ENCODE assay signal across 22 cellular contexts in the genomic region with DNA sequence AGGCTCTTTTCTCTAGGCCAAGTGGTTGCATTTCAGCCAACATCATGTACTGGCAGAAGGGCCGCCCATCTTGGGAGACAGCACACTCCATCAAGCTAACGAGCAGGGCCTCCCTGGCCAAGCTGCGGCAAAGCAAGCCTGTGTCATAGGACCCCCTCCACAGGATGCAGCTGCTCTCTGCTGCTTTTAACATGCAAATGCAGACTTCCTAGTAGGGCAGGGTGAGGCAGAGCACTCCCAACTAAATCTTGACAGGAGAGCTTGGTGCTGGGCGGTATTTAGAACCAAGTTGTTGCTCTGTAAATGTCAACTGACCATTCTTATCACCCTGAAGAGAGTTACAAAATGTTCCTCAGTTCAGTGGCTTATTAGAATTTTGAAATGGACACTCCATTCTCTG. TPM values are rescaled to one million over a fixed set of nuclear protein-coding genes. Genes with fewer than 3 reads are reported as not detected.
A peak's percentile ranks its signal among the peaks of the same experiment; 100 is the strongest.
DNase-seq lines count a peak whose midpoint lies in the region; ATAC-seq and TF ChIP-seq lines count a peak whose summit lies in the region.
"Had no signal": no experiment of that assay in that cellular context is flagged by ENCODE, and none has a peak within 500 bp of the region (broad histone marks: within the 10 kb centered on the region; RNA-seq: fewer than 3 reads in every experiment).

No MANE protein-coding gene starts in this region.

- peaks cover 6% of the 10 kb centered on the region for H3K4me1 ChIP-seq in iPS DF 6.9 (ENCODE audit: control insufficient read depth, insufficient read depth, low read length)
- H3K4me1 ChIP-seq: gastroesophageal sphincter, parathyroid adenoma had no signal

- TF ChIP-seq CTCF in chondrocyte (IDR thresholded peaks at IDR 0.05), result no peak

- no peaks in the 10 kb centered on the region for H3K27me3 ChIP-seq in iPS DF 6.9 (ENCODE audit: control insufficient read depth, insufficient read depth, low read length)
- H3K27me3 ChIP-seq: gastroesophageal sphincter had no signal

- DNase-seq in NCI-H2081 (lab: John Stamatoyannopoulos, UW), result peak; percentile 19 to 61
- DNase-seq in NCI-H2081 treated with DMSO at 0.1 percent for 48 hours (lab: John Stamatoyannopoulos, UW), result no peak
- DNase-seq in chondrocyte (ENCODE audit: low spot score), result no peak
- peak; percentile 39 for DNase-seq in iPS DF 6.9 (ENCODE audit: low read depth, low spot score)
- DNase-seq in stimulated activated naive B cell treated with anti-CD40 and anti-IgM and Interleukin-4, amounts not matched to agents 10 μg/mL and 1 μg/mL and 100 μg/mL, for 72 hours, result no peak
- no peak for DNase-seq in NCI-H2029 treated with DMSO at 0.1 percent for 48 hours (lab: John Stamatoyannopoulos, UW)
- no peak for DNase-seq in NCI-H2196 treated with DMSO at 0.1 percent for 48 hours (lab: John Stamatoyannopoulos, UW; ENCODE audit: unreplicated experiment)
- DNase-seq: amniotic stem cell, left cardiac atrium, NCI-H187 treated with DMSO at 0.1 percent for 48 hours, NCI-H82, T-cell, WERI-Rb-1 had no signal

- no peaks in the 10 kb centered on the region for H3K27me3 Mint-ChIP-seq in chondrocyte (ENCODE audit: low read depth)
- no peaks in the 10 kb centered on the region for H3K27me3 Mint-ChIP-seq in stimulated activated naive B cell treated with anti-CD40 and anti-IgM and Interleukin-4, amounts not matched to agents 10 μg/mL and 1 μg/mL and 100 μg/mL, for 72 hours
- H3K27me3 Mint-ChIP-seq: T-cell had no signal

- peak overlapping the region; percentile 36 for H3K27ac Mint-ChIP-seq in chondrocyte (ENCODE audit: unreplicated experiment)
- H3K27ac Mint-ChIP-seq in stimulated activated naive B cell treated with anti-CD40 and anti-IgM and Interleukin-4, amounts not matched to agents 10 μg/mL and 1 μg/mL and 100 μg/mL, for 72 hours, result peak overlapping the region; percentile 37
- H3K27ac Mint-ChIP-seq: T-cell had no signal

- no CpG with 5 or more reads among the region's 4 CpGs for WGBS in iPS DF 6.9 (ENCODE audit: insufficient coverage, insufficient read length)

- no peak overlapping the region for H3K27ac ChIP-seq in iPS DF 6.9 (ENCODE audit: low read length)
- H3K27ac ChIP-seq: 22Rv1, parathyroid adenoma, WERI-Rb-1 had no signal

- H3K9me3 Mint-ChIP-seq in chondrocyte (ENCODE audit: low read depth), result no peaks in the 10 kb centered on the region
- no peaks in the 10 kb centered on the region for H3K9me3 Mint-ChIP-seq in stimulated activated naive B cell treated with anti-CD40 and anti-IgM and Interleukin-4, amounts not matched to agents 10 μg/mL and 1 μg/mL and 100 μg/mL, for 72 hours
- H3K9me3 Mint-ChIP-seq: CD14-positive monocyte; stimulated activated effector memory CD8-positive, alpha-beta T cell treated with anti-CD3 and anti-CD28 coated beads, Interleukin-12 subunit alpha, Interleukin-12 subunit beta, amount 100 ng/mL, for 72 hours; T-cell had no signal

- no peaks in the 10 kb centered on the region for H3K9me3 ChIP-seq in iPS DF 6.9 (ENCODE audit: control insufficient read depth, insufficient read depth, low read length)
- H3K9me3 ChIP-seq: gastroesophageal sphincter had no signal

- peaks cover 55% of the 10 kb centered on the region for H3K36me3 Mint-ChIP-seq in chondrocyte (ENCODE audit: low read depth)
- H3K36me3 Mint-ChIP-seq in stimulated activated naive B cell treated with anti-CD40 and anti-IgM and Interleukin-4, amounts not matched to agents 10 μg/mL and 1 μg/mL and 100 μg/mL, for 72 hours, result peaks cover 35 to 56% of the 10 kb centered on the region in 2 donors

- H3K4me3 Mint-ChIP-seq in chondrocyte (ENCODE audit: unreplicated experiment), result no peak overlapping the region
- H3K4me3 Mint-ChIP-seq in stimulated activated naive B cell treated with anti-CD40 and anti-IgM and Interleukin-4, amounts not matched to agents 10 μg/mL and 1 μg/mL and 100 μg/mL, for 72 hours, result no peak overlapping the region
- H3K4me3 Mint-ChIP-seq: CD14-positive monocyte; stimulated activated effector memory CD8-positive, alpha-beta T cell treated with anti-CD3 and anti-CD28 coated beads, Interleukin-12 subunit alpha, Interleukin-12 subunit beta, amount 100 ng/mL, for 72 hours; T-cell had no signal

- H3K4me3 ChIP-seq in iPS DF 6.9 (ENCODE audit: low read length), result no peak overlapping the region
- H3K4me3 ChIP-seq: gastroesophageal sphincter, smooth muscle cell had no signal

- peak in 1 of 2 donors; percentile 29 for ATAC-seq in stimulated activated naive B cell treated with anti-CD40 and anti-IgM and Interleukin-4, amounts not matched to agents 10 μg/mL and 1 μg/mL and 100 μg/mL, for 72 hours (replicated peaks)
- no peak for ATAC-seq in GM21447 (IDR thresholded peaks at IDR 0.05; ENCODE audit: unreplicated experiment)
- ATAC-seq: gastroesophageal sphincter; stimulated activated effector memory CD8-positive, alpha-beta T cell treated with anti-CD3 and anti-CD28 coated beads, Interleukin-12 subunit alpha, Interleukin-12 subunit beta, amount 100 ng/mL, for 72 hours; T-cell had no signal

- peaks cover 19% of the 10 kb centered on the region; the same call in 1 of the 2 replicates for H3K36me3 ChIP-seq in iPS DF 6.9 (ENCODE audit: control insufficient read depth, insufficient read depth, low read length)

- peaks cover 8% of the 10 kb centered on the region for H3K4me1 Mint-ChIP-seq in chondrocyte (ENCODE audit: low read depth)
- H3K4me1 Mint-ChIP-seq in stimulated activated naive B cell treated with anti-CD40 and anti-IgM and Interleukin-4, amounts not matched to agents 10 μg/mL and 1 μg/mL and 100 μg/mL, for 72 hours, result peaks cover 0 to 2% of the 10 kb centered on the region in 2 donors
- H3K4me1 Mint-ChIP-seq: CD14-positive monocyte; stimulated activated effector memory CD8-positive, alpha-beta T cell treated with anti-CD3 and anti-CD28 coated beads, Interleukin-12 subunit alpha, Interleukin-12 subunit beta, amount 100 ng/mL, for 72 hours; T-cell had no signal

RNA-seq across cellular contexts. Expression of gene PEX19, which starts 22.5 kb away (rescaled TPM):
- 40.9 to 52.9 TPM (median 43.8 TPM) in 3 replicates for total RNA-seq in chondrocyte

RNA-seq across cellular contexts. Expression of gene COPA, which starts 35.6 kb away (rescaled TPM):
- 223 to 284 TPM (median 239 TPM) in 3 replicates for total RNA-seq in chondrocyte

RNA-seq across cellular contexts. Expression of gene NCSTN, which starts 35.7 kb away (rescaled TPM):
- total RNA-seq in chondrocyte, result 94.6 to 112 TPM (median 107 TPM) in 3 replicates

RNA-seq across cellular contexts. Expression of gene DCAF8, which starts 45.1 kb away (rescaled TPM):
- 88.4 to 130 TPM (median 93.7 TPM) in 3 replicates for total RNA-seq in chondrocyte

RNA-seq across cellular contexts. Expression of gene NHLH1, which starts 59.4 kb away (rescaled TPM):
- total RNA-seq in chondrocyte, result 0.17 to 0.18 TPM in 2 of 3 replicates, not detected in the other
- total RNA-seq: epithelial cell of proximal tubule, gastroesophageal sphincter, smooth muscle cell, urinary bladder had no signal

Comparison
In these comparisons a context has a peak if more than half of its experiments do, and no peak if none do; other contexts are left out.
1. DNase-seq: peak in NCI-H2081 (2 of 2) and iPS DF 6.9 (single experiment); none in NCI-H2081 treated with DMSO at 0.1 percent for 48 hours (single experiment), chondrocyte (single experiment), stimulated activated naive B cell treated with anti-CD40 and anti-IgM and Interleukin-4, amounts not matched to agents 10 μg/mL and 1 μg/mL and 100 μg/mL, for 72 hours (single experiment), NCI-H2029 treated with DMSO at 0.1 percent for 48 hours (single experiment) and NCI-H2196 treated with DMSO at 0.1 percent for 48 hours (single experiment).